ENCODE assay signal across 17 cellular contexts in the genomic region with DNA sequence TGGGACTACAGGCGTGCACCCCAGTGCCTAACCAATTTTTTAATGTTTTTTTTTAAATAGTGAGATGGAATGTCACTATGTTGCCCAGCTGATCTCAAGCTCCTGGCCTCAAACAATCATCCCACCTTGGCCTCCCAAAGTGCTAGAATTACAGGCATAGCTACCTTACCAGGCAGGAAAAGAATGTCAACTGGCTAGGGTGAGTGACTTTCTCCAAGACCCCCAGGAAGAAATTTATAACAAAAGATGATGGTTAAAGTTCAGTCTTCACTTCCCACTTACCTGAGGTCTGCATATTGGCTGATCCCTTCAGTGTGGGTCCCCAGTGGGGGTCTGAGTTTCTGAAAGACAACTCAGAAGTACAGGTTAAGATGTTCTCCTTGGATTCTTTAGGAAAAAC.
DNase-seq lines count a peak whose midpoint lies in the region; TF ChIP-seq lines count a peak whose summit lies in the region.
"Had no signal": no experiment of that assay in that cellular context is flagged by ENCODE, and none has a peak within 500 bp of the region (broad histone marks: within the 10 kb centered on the region; RNA-seq: fewer than 3 reads in every experiment).

No MANE protein-coding gene starts in this region.

- no peak overlapping the region for H3K27ac ChIP-seq in HEK293 (ENCODE audit: extremely low read depth, low read depth, low read length)
- H3K27ac ChIP-seq in mesendoderm (ENCODE audit: low read depth, low read length), result no peak overlapping the region
- no peak overlapping the region for H3K27ac ChIP-seq in SK-N-SH (ENCODE audit: low read depth in 2 of 2, low read length in 1 of 2)
- H3K27ac ChIP-seq: BLaER1 had no signal

- no peak overlapping the region for H3K18ac ChIP-seq in mesendoderm (ENCODE audit: low read length)

- H3K4me1 ChIP-seq in HEK293 (ENCODE audit: control insufficient read depth, insufficient read depth, low read length), result peaks cover 12% of the 10 kb centered on the region
- H3K4me1 ChIP-seq in mesendoderm (ENCODE audit: control insufficient read depth, low read depth, low read length), result peaks cover 7% of the 10 kb centered on the region
- no peaks in the 10 kb centered on the region for H3K4me1 ChIP-seq in SK-N-SH (ENCODE audit: control insufficient read depth in 1 of 2, insufficient read depth in 2 of 2, low read depth in 1 of 2, low read length in 1 of 2)
- H3K4me1 ChIP-seq: BE2C, Caco-2 had no signal

- WGBS in mesendoderm (ENCODE audit: extremely low coverage, insufficient coverage, low lambda C conversion rate), result no CpG with 5 or more reads among the region's 1 CpG
- 0% methylated on average over 1 of the region's 1 CpG for WGBS in SK-N-SH (ENCODE audit: low lambda C conversion rate)

- H4K8ac ChIP-seq in mesendoderm (ENCODE audit: low read depth, low read length), result no peak overlapping the region

- H4K20me1 ChIP-seq in SK-N-SH (ENCODE audit: insufficient read depth), result no peaks in the 10 kb centered on the region
- H4K20me1 ChIP-seq: BLaER1 had no signal

- no peaks in the 10 kb centered on the region for H3K36me3 ChIP-seq in HEK293 (ENCODE audit: control insufficient read depth in 2 of 2, insufficient read depth in 1 of 2, low read length in 2 of 2)
- no peaks in the 10 kb centered on the region for H3K36me3 ChIP-seq in mesendoderm (ENCODE audit: control insufficient read depth, insufficient read depth, low read length)
- H3K36me3 ChIP-seq in SK-N-SH (replicated peaks in 1 of 2; ENCODE audit: control insufficient read depth in 1 of 2, insufficient read depth in 2 of 2, low read length in 1 of 2), result no peaks in the 10 kb centered on the region
- H3K36me3 ChIP-seq: BE2C, BLaER1 had no signal

- H3K27me3 ChIP-seq in mesendoderm (ENCODE audit: insufficient read depth, low read length, poor library complexity) (no peaks in the 10 kb centered on the region), SK-N-SH (ENCODE audit: insufficient read depth) (peaks cover 17% of the 10 kb centered on the region)
- H3K27me3 ChIP-seq: BE2C, BLaER1 had no signal

- H3K79me2 ChIP-seq in mesendoderm (ENCODE audit: control insufficient read depth, insufficient read depth, low read length) (no peaks in the 10 kb centered on the region), SK-N-SH (ENCODE audit: insufficient read depth) (no peaks in the 10 kb centered on the region)

- H3K56ac ChIP-seq in mesendoderm (ENCODE audit: low read length), result peak overlapping the region; percentile 15

- H3K4ac ChIP-seq in mesendoderm (ENCODE audit: low read depth, low read length), result no peak overlapping the region

- no peaks in the 10 kb centered on the region for H3F3A ChIP-seq in SK-N-SH (replicated peaks; ENCODE audit: insufficient read depth)

- H3K4me2 ChIP-seq in mesendoderm (ENCODE audit: low read length) (no peak overlapping the region), SK-N-SH (no peak overlapping the region)
- H3K4me2 ChIP-seq: BLaER1 had no signal

- no peak overlapping the region for H3K4me3 ChIP-seq in HEK293 (ENCODE audit: low read depth, low read length)
- H3K4me3 ChIP-seq in mesendoderm (ENCODE audit: low read length), result no peak overlapping the region
- no peak overlapping the region for H3K4me3 ChIP-seq in SK-N-SH (ENCODE audit: low read depth in 2 of 2, low read length in 1 of 2)
- H3K4me3 ChIP-seq: BLaER1, GM12878 had no signal

- no peak overlapping the region for H3K9ac ChIP-seq in mesendoderm (ENCODE audit: low read length)
- no peak overlapping the region for H3K9ac ChIP-seq in SK-N-SH
- H3K9ac ChIP-seq: BLaER1 had no signal

- H3K79me1 ChIP-seq in mesendoderm (ENCODE audit: low read length), result no peaks in the 10 kb centered on the region

- H3K23ac ChIP-seq in mesendoderm (ENCODE audit: low read length), result no peak overlapping the region

- no peak overlapping the region for H2BK5ac ChIP-seq in mesendoderm (ENCODE audit: low read length)

- H4K5ac ChIP-seq in mesendoderm (ENCODE audit: low read length), result no peak overlapping the region

- CTCF ChIA-PET in HEK293 (lab: Yijun Ruan, JAX) (interaction anchor here (0.6 to 22.8 kb wide), 6 partner anchors 69 to 349 kb away, joined by 3 to 566 read pairs (median 4); no protein-coding TSS in a partner anchor), SK-N-SH (lab: Yijun Ruan, JAX) (no interaction called here)

- TF ChIP-seq EP300 in SK-N-SH (IDR thresholded peaks at IDR 0.05; ENCODE audit: borderline replicate concordance in 1 of 2, low read depth in 1 of 2, low read length in 1 of 2), result no peak

- no peaks in the 10 kb centered on the region for H3K9me2 ChIP-seq in SK-N-SH

- TF ChIP-seq CTCF in HEK293 (tag by site-specific recombination; IDR thresholded peaks at IDR 0.05), result no peak
- no peak for TF ChIP-seq CTCF in SK-N-SH (IDR thresholded peaks at IDR 0.05)

- no peaks in the 10 kb centered on the region; the same call in 1 of the 2 replicates for H3K9me3 ChIP-seq in HEK293 (ENCODE audit: control insufficient read depth, insufficient read depth, low read depth, low read length)
- H3K9me3 ChIP-seq in SK-N-SH, result no peaks in the 10 kb centered on the region
- H3K9me3 ChIP-seq: BLaER1, Caco-2 had no signal

- no peak overlapping the region for H2AK5ac ChIP-seq in mesendoderm (ENCODE audit: low read length)

- POLR2A ChIA-PET in HEK293 (lab: Yijun Ruan, JAX), result interaction anchor here (1.0 kb wide), 1 partner anchor 12 kb away, joined by 3 read pairs; no protein-coding TSS in a partner anchor
- POLR2A ChIA-PET in SK-N-SH (lab: Yijun Ruan, JAX), result no interaction called here

- no peak overlapping the region for H2AFZ ChIP-seq in SK-N-SH (ENCODE audit: low read depth)

- TF ChIP-seq RAD21 in SK-N-SH (IDR thresholded peaks at IDR 0.05; ENCODE audit: low read length), result no peak

- DNase-seq in mesendoderm (no peak), SK-N-SH (no peak), NCI-H187 (lab: John Stamatoyannopoulos, UW) (no peak), NAMALWA (ENCODE audit: low spot score) (no peak)
- DNase-seq: 8988T; ACHN; BE2C; C1 segment of cervical spinal cord; Caco-2; Calu3; CD4-positive, alpha-beta T cell; CD8-positive, alpha-beta T cell; DMS79 treated with DMSO at 0.1 percent for 48 hours; GDM1 had no signal

- H2BK15ac ChIP-seq in mesendoderm (replicated peaks; ENCODE audit: low read depth), result no peak overlapping the region

- no peak overlapping the region for H2BK120ac ChIP-seq in mesendoderm (ENCODE audit: low read depth, low read length)

TF ChIP-seq in HEK293, 187 proteins besides CTCF, POLR2A, EP300 and RAD21:
- TF ChIP-seq, protein P1, sequence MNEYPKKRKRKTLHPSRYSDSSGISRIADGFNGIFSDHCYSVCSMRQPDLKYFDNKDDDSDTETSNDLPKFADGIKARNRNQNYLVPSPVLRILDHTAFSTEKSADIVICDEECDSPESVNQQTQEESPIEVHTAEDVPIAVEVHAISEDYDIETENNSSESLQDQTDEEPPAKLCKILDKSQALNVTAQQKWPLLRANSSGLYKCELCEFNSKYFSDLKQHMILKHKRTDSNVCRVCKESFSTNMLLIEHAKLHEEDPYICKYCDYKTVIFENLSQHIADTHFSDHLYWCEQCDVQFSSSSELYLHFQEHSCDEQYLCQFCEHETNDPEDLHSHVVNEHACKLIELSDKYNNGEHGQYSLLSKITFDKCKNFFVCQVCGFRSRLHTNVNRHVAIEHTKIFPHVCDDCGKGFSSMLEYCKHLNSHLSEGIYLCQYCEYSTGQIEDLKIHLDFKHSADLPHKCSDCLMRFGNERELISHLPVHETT (tag by site-specific recombination; IDR thresholded peaks at IDR 0.05), result no peak
- TF ChIP-seq, protein P2, sequence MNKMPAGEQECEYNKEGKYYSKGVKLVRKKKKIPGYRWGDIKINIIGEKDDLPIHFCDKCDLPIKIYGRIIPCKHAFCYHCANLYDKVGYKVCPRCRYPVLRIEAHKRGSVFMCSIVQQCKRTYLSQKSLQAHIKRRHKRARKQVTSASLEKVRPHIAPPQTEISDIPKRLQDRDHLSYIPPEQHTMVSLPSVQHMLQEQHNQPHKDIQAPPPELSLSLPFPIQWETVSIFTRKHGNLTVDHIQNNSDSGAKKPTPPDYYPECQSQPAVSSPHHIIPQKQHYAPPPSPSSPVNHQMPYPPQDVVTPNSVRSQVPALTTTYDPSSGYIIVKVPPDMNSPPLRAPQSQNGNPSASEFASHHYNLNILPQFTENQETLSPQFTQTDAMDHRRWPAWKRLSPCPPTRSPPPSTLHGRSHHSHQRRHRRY (tag by site-specific recombination; IDR thresholded peaks at IDR 0.05), result no peak
- TF ChIP-seq ZNF548 (tag by site-specific recombination; IDR thresholded peaks at IDR 0.05), result no peak
- TF ChIP-seq GLIS1 (tag by site-specific recombination; IDR thresholded peaks at IDR 0.05), result peak; percentile 93
- TF ChIP-seq ZNF133 (tag by site-specific recombination; IDR thresholded peaks at IDR 0.05), result no peak
- TF ChIP-seq ZNF114 (tag by site-specific recombination; IDR thresholded peaks at IDR 0.05), result no peak

TF ChIP-seq in SK-N-SH, 30 proteins besides CTCF, POLR2A, EP300 and RAD21:
- TF ChIP-seq RFX5 (IDR thresholded peaks at IDR 0.05; ENCODE audit: low read length) (no peak), CHD2 (IDR thresholded peaks at IDR 0.05; ENCODE audit: low read length, partially characterized antibody) (no peak), MEF2A (IDR thresholded peaks at IDR 0.05; ENCODE audit: borderline replicate concordance, low read depth) (no peak), FOXM1 (IDR thresholded peaks at IDR 0.05; ENCODE audit: low read depth) (no peak), RCOR1 (IDR thresholded peaks at IDR 0.05; ENCODE audit: low read length) (no peak), RXRA (IDR thresholded peaks at IDR 0.05; ENCODE audit: borderline replicate concordance, low read depth) (no peak), TEAD4 (IDR thresholded peaks at IDR 0.05; ENCODE audit: borderline replicate concordance, insufficient read depth) (no peak), EZH2phosphoT487 (IDR thresholded peaks at IDR 0.05; ENCODE audit: borderline replicate concordance, low read depth) (no peak), GATA2 (CRISPR knock-in tag; IDR thresholded peaks at IDR 0.05) (no peak)
